ENCODE assay signal across 16 cellular contexts in the genomic region with DNA sequence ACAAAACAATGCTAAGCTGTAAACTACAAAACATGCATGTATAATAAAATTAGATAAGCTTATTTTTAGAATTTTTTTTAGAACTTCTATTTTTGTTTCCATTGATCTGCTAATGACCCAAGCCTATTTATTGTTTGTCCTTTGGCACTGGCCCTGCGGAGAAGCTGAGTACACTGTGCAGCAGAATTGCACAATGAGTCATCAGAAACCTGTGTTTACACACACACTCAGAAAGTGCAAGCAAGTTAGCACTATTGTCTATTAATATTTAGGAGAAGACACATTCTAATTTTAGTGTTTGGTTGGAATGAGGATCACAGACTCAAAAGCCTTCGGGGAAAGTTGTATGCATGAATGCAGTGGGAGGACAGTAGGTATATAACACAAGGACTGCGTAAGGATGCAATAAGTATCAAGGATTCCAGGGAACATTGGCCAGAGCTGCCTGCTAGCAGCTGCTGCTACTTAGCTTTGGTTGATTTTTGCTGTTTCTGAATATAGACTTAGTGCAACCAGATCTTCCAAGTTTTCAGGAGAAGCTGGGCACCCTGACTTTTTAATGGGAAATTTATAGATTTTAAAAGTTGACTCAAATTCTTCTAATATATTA.
DNase-seq lines count a peak whose midpoint lies in the region; ATAC-seq, FAIRE-seq and TF ChIP-seq lines count a peak whose summit lies in the region.
"Had no signal": no experiment of that assay in that cellular context is flagged by ENCODE, and none has a peak within 500 bp of the region (broad histone marks: within the 10 kb centered on the region; RNA-seq: fewer than 3 reads in every experiment).

No MANE protein-coding gene starts in this region.

- H3K27ac ChIP-seq in mammary epithelial cell (ENCODE audit: insufficient read depth, low read depth, low read length) (no peak overlapping the region), smooth muscle cell (ENCODE audit: low read depth) (no peak overlapping the region)
- H3K27ac ChIP-seq: left ventricle myocardium inferior had no signal

- TF ChIP-seq CTCF in MCF 10A (IDR thresholded peaks at IDR 0.05; ENCODE audit: unreplicated experiment) (no peak), mammary epithelial cell (conservative IDR thresholded peaks at IDR 0.05 in 1 of 2, IDR thresholded peaks at IDR 0.05 in 1 of 2; ENCODE audit: extremely low read depth in 1 of 2, insufficient read depth in 1 of 2, low read depth in 1 of 2, low read length in 2 of 2) (no peak), smooth muscle cell (IDR thresholded peaks at IDR 0.05; ENCODE audit: borderline replicate concordance, insufficient read depth, poor library complexity, severe bottlenecking) (no peak)

- H3K27me3 Mint-ChIP-seq in MCF 10A (ENCODE audit: insufficient read depth, unreplicated experiment) = peaks cover 58% of the 10 kb centered on the region
- H3K27me3 Mint-ChIP-seq: activated naive CD8-positive, alpha-beta T cell; dendritic cell treated with granulocyte-macrophage colony-stimulating factor and Interleukin-4, amounts not matched to agents 40 ng/mL and 50 ng/mL, for 4 days; IgD-negative memory B cell had no signal

- in situ Hi-C loops in mammary epithelial cell (cut with MboI; ENCODE audit: low sequenced_read_pairs in 2 of 2) = no loop called here

- CTCF ChIA-PET in MCF 10A (lab: Yijun Ruan, JAX) = no interaction called here
- CTCF ChIA-PET in mammary epithelial cell (lab: Charles Lee; ENCODE audit: low non-redundant PET) = no interaction called here

- H3K36me3 ChIP-seq in mammary epithelial cell (ENCODE audit: insufficient read depth, low read length) (no peaks in the 10 kb centered on the region), smooth muscle cell (ENCODE audit: low read depth) (no peaks in the 10 kb centered on the region)
- H3K36me3 ChIP-seq: left ventricle myocardium inferior had no signal

- H3K4me2 ChIP-seq in mammary epithelial cell (ENCODE audit: insufficient read depth, low read depth, low read length) (no peak overlapping the region), smooth muscle cell (no peak overlapping the region)

- dilution Hi-C loops in mammary epithelial cell (cut with HindIII; ENCODE audit: low sequenced_read_pairs) = no loop called here

- H3K4me1 ChIP-seq in mammary epithelial cell (ENCODE audit: insufficient read depth, low read length) (no peaks in the 10 kb centered on the region), smooth muscle cell (ENCODE audit: low read depth) (no peaks in the 10 kb centered on the region)
- H3K4me1 ChIP-seq: left ventricle myocardium inferior had no signal

- no TSS peak for BruUV-seq in MCF 10A (replicated peaks; lab: Mats Ljungman, UMichigan)
- no TSS peak for BruUV-seq in mammary epithelial cell (replicated peaks; lab: Mats Ljungman, UMichigan)

- intact Hi-C loops in MCF 10A (cut with micrococcal nuclease) = no loop called here
- intact Hi-C loops in mammary epithelial cell (cut with micrococcal nuclease) = no loop called here

- POLR2A ChIA-PET in MCF 10A (lab: Yijun Ruan, JAX) = no interaction called here

- H3K9me3 Mint-ChIP-seq in MCF 10A (ENCODE audit: unreplicated experiment) = no peaks in the 10 kb centered on the region

- no peaks in the 10 kb centered on the region for H3F3A ChIP-seq in smooth muscle cell (ENCODE audit: low read depth)

- no peaks in the 10 kb centered on the region for H3K4me1 Mint-ChIP-seq in MCF 10A (ENCODE audit: insufficient read depth, unreplicated experiment)
- H3K4me1 Mint-ChIP-seq: IgD-negative memory B cell had no signal

- no peak overlapping the region for H3K4me3 Mint-ChIP-seq in MCF 10A (ENCODE audit: unreplicated experiment)
- H3K4me3 Mint-ChIP-seq: activated naive CD8-positive, alpha-beta T cell; dendritic cell treated with granulocyte-macrophage colony-stimulating factor and Interleukin-4, amounts not matched to agents 40 ng/mL and 50 ng/mL, for 4 days; IgD-negative memory B cell had no signal

- H3K9ac ChIP-seq in mammary epithelial cell (ENCODE audit: insufficient read depth, low read length) (no peak overlapping the region), smooth muscle cell (ENCODE audit: low read depth) (no peak overlapping the region)

- H3K27ac Mint-ChIP-seq in MCF 10A (ENCODE audit: low read depth, unreplicated experiment) = no peak overlapping the region
- H3K27ac Mint-ChIP-seq: activated naive CD8-positive, alpha-beta T cell; dendritic cell treated with granulocyte-macrophage colony-stimulating factor and Interleukin-4, amounts not matched to agents 40 ng/mL and 50 ng/mL, for 4 days; IgD-negative memory B cell had no signal

- H3K4me3 ChIP-seq in mammary epithelial cell (replicated peaks in 1 of 3; ENCODE audit: insufficient read depth in 1 of 3, low read depth in 2 of 3, low read length in 3 of 3) (no peak overlapping the region), smooth muscle cell (no peak overlapping the region)
- H3K4me3 ChIP-seq: left ventricle myocardium inferior had no signal

- H3K9me3 ChIP-seq in mammary epithelial cell (replicated peaks; ENCODE audit: insufficient read depth, low read length) = no peaks in the 10 kb centered on the region
- H3K9me3 ChIP-seq in smooth muscle cell (replicated peaks; ENCODE audit: low read depth) = no peaks in the 10 kb centered on the region
- H3K9me3 ChIP-seq: left ventricle myocardium inferior had no signal

- H3K79me2 ChIP-seq in mammary epithelial cell (ENCODE audit: insufficient read depth, low read length) = no peaks in the 10 kb centered on the region
- no peaks in the 10 kb centered on the region for H3K79me2 ChIP-seq in smooth muscle cell (ENCODE audit: low read depth)

- no peaks in the 10 kb centered on the region for H3K36me3 Mint-ChIP-seq in MCF 10A (ENCODE audit: insufficient read depth, unreplicated experiment)
- H3K36me3 Mint-ChIP-seq: activated naive CD8-positive, alpha-beta T cell; IgD-negative memory B cell had no signal

- ATAC-seq in GM19328 (IDR thresholded peaks at IDR 0.05; ENCODE audit: unreplicated experiment) = no peak
- ATAC-seq in HG03378 (IDR thresholded peaks at IDR 0.05; ENCODE audit: unreplicated experiment) = no peak

- DNase-seq in MCF 10A (ENCODE audit: unreplicated experiment) (peak; percentile 5), mammary epithelial cell (no peak), NCI-H510A (lab: John Stamatoyannopoulos, UW) (peak; percentile 34), inferior parietal cortex (ENCODE audit: extremely low spot score) (peak; percentile 24), urothelium cell line (ENCODE audit: low spot score) (peak; percentile 7), smooth muscle cell (lab: John Stamatoyannopoulos, UW; ENCODE audit: unreplicated experiment) (no peak)
- DNase-seq: activated CD8-positive, alpha-beta memory T cell treated with anti-CD3 and anti-CD28 coated beads for 24 hours; left ventricle myocardium inferior; occipital lobe; stimulated activated CD4-positive, alpha-beta T cell treated with anti-CD3 and anti-CD28 coated beads, Interleukin-4, amount 100 ng/mL, for 4 hours; T-helper 2 cell had no signal

- H2AFZ ChIP-seq in mammary epithelial cell (ENCODE audit: low read depth, low read length) (no peak overlapping the region), smooth muscle cell (ENCODE audit: low read depth) (no peak overlapping the region)

- peaks cover 4% of the 10 kb centered on the region for H3K27me3 ChIP-seq in mammary epithelial cell (ENCODE audit: insufficient read depth, low read length)
- no peaks in the 10 kb centered on the region for H3K27me3 ChIP-seq in smooth muscle cell (ENCODE audit: low read depth)

- WGBS in mammary epithelial cell (ENCODE audit: low coverage, missing lambda C conversion rate) = 71% methylated on average over 3 of the region's 3 CpGs
- 70% methylated on average over 3 of the region's 3 CpGs for WGBS in smooth muscle cell (ENCODE audit: low lambda C conversion rate)

- H4K20me1 ChIP-seq in mammary epithelial cell (ENCODE audit: insufficient read depth, low read length) = no peaks in the 10 kb centered on the region
- H4K20me1 ChIP-seq in smooth muscle cell (ENCODE audit: low read depth) = no peaks in the 10 kb centered on the region

- no peak for FAIRE-seq in urothelium cell line (lab: Jason Lieb, UNC)

Comparison
In these comparisons a context has a peak if more than half of its experiments do, and no peak if none do; other contexts are left out.
1. DNase-seq: peak in MCF 10A (single experiment), NCI-H510A (single experiment), inferior parietal cortex (single experiment) and urothelium cell line (single experiment); none in mammary epithelial cell (single experiment) and smooth muscle cell (single experiment).